In genomic region chr2:232551289-232551688, GRCh38 we compare ENCODE assay signal across 9 cellular contexts. TPM values are rescaled to one million over a fixed set of nuclear protein-coding genes. Genes with fewer than 3 reads are reported as not detected.
DNase-seq lines count a peak whose midpoint lies in the region; ATAC-seq and TF ChIP-seq lines count a peak whose summit lies in the region.
"Had no signal": no experiment of that assay in that cellular context is flagged by ENCODE, and none has a peak within 500 bp of the region (broad histone marks: within the 10 kb centered on the region; RNA-seq: fewer than 3 reads in every experiment).

No MANE protein-coding gene starts in this region.

- H3K36me3 Mint-ChIP-seq in activated T-cell treated with anti-CD3 and anti-CD28 coated beads, Interleukin-2, amount 50 U/mL, for 4 hours (ENCODE audit: insufficient read depth), result peaks cover 37% of the 10 kb centered on the region

- H3K27me3 ChIP-seq in adipocyte (replicated peaks; ENCODE audit: control insufficient read depth, insufficient read depth, low read length), result no peaks in the 10 kb centered on the region
- no peaks in the 10 kb centered on the region for H3K27me3 ChIP-seq in liver (ENCODE audit: control insufficient read depth in 4 of 4, insufficient read depth in 4 of 4, low read length in 3 of 4)
- H3K27me3 ChIP-seq in tibial nerve, result no peaks in the 10 kb centered on the region

- ATAC-seq in activated T-cell treated with anti-CD3 and anti-CD28 coated beads, Interleukin-2, amount 50 U/mL, for 4 hours, result no peak

- TF ChIP-seq POLR2A in tibial nerve (IDR thresholded peaks at IDR 0.05), result no peak

- H3K4me3 Mint-ChIP-seq in activated T-cell treated with anti-CD3 and anti-CD28 coated beads, Interleukin-2, amount 50 U/mL, for 4 hours, result peak overlapping the region; percentile 99

- H3K4me1 Mint-ChIP-seq in activated T-cell treated with anti-CD3 and anti-CD28 coated beads, Interleukin-2, amount 50 U/mL, for 4 hours (ENCODE audit: low read depth), result peaks cover 77% of the 10 kb centered on the region

- peaks cover 14% of the 10 kb centered on the region for H3K4me1 ChIP-seq in adipocyte (ENCODE audit: control insufficient read depth, insufficient read depth, low read length)
- H3K4me1 ChIP-seq in liver (ENCODE audit: control insufficient read depth in 4 of 4, insufficient read depth in 4 of 4, low read length in 3 of 4), result peaks cover 2 to 26% (median 14%) of the 10 kb centered on the region in 4 donors
- peaks cover 0 to 53% (median 7%) of the 10 kb centered on the region in 4 donors for H3K4me1 ChIP-seq in tibial nerve

- peak overlapping the region; percentile 90 for H3K4me3 ChIP-seq in adipocyte (ENCODE audit: low read length)
- H3K4me3 ChIP-seq in liver (ENCODE audit: low read depth in 1 of 3, low read length in 3 of 3), result peak overlapping the region; percentile 83 to 94 (median 87)
- peak overlapping the region; percentile 79 to 98 (median 86) for H3K4me3 ChIP-seq in tibial nerve

- H3K36me3 ChIP-seq in adipocyte (ENCODE audit: control insufficient read depth, insufficient read depth, low read length, severe bottlenecking), result peaks cover 10% of the 10 kb centered on the region
- H3K36me3 ChIP-seq in liver (ENCODE audit: control insufficient read depth in 4 of 4, insufficient read depth in 3 of 4, low read depth in 1 of 4, low read length in 3 of 4), result peaks cover 0 to 10% (median 1%) of the 10 kb centered on the region in 4 donors
- H3K36me3 ChIP-seq in tibial nerve, result peaks cover 0 to 27% (median 0%) of the 10 kb centered on the region in 3 donors

- H3K27me3 Mint-ChIP-seq in activated T-cell treated with anti-CD3 and anti-CD28 coated beads, Interleukin-2, amount 50 U/mL, for 4 hours (ENCODE audit: low read depth), result no peaks in the 10 kb centered on the region

- TF ChIP-seq CTCF in liver (IDR thresholded peaks at IDR 0.05; ENCODE audit: low read depth, low read length, missing input control) (no peak), tibial nerve (IDR thresholded peaks at IDR 0.05) (no peak)

- peak overlapping the region; percentile 95 to 99 for H3K27ac ChIP-seq in liver (ENCODE audit: low read depth in 1 of 2, low read length in 2 of 2)
- H3K27ac ChIP-seq in tibial nerve, result peak overlapping the region; percentile 91 to 99 (median 96)

- no peak for TF ChIP-seq EP300 in tibial nerve (IDR thresholded peaks at IDR 0.05)

- TF ChIP-seq RAD21 in liver (IDR thresholded peaks at IDR 0.05), result no peak

- peaks cover 5% of the 10 kb centered on the region for H3K9me3 Mint-ChIP-seq in activated T-cell treated with anti-CD3 and anti-CD28 coated beads, Interleukin-2, amount 50 U/mL, for 4 hours

- WGBS in liver, result 28% methylated on average over 10 of the region's 10 CpGs
- WGBS in tibial nerve, 2 donors, result 28 to 32% methylated on average over 10 of the region's 10 CpGs

- H3K9ac ChIP-seq in adipocyte (ENCODE audit: low read length) (peak overlapping the region; percentile 98), liver (ENCODE audit: low read depth in 1 of 2, low read length in 2 of 2) (peak overlapping the region; percentile 39 to 90)

- H3K9me3 ChIP-seq in adipocyte (ENCODE audit: control insufficient read depth, low read length), result no peaks in the 10 kb centered on the region
- no peaks in the 10 kb centered on the region for H3K9me3 ChIP-seq in liver (ENCODE audit: control insufficient read depth in 4 of 4, low read length in 3 of 4)
- H3K9me3 ChIP-seq in tibial nerve, result peaks cover 0 to 4% (median 0%) of the 10 kb centered on the region in 4 donors

- no peak for DNase-seq in activated T-cell treated with anti-CD3 and anti-CD28 coated beads, Interleukin-2, amount 50 U/mL, for 4 hours
- DNase-seq in activated T-cell treated with anti-CD3 and anti-CD28 coated beads, Interleukin-2, amount 50 U/mL, for 48 hours, result no peak
- peak; percentile 39 for DNase-seq in adipocyte (ENCODE audit: low read depth)
- DNase-seq in tibial nerve (ENCODE audit: low spot score in 2 of 2), result no peak
- DNase-seq in ureter (ENCODE audit: low spot score), result no peak
- no peak for DNase-seq in KG1 (lab: John Stamatoyannopoulos, UW)
- no peak for DNase-seq in mucosa of gallbladder (ENCODE audit: low spot score)

TF ChIP-seq in liver, 16 proteins besides CTCF, POLR2A, EP300 and RAD21:
- no peak for TF ChIP-seq NR2F2 (IDR thresholded peaks at IDR 0.05)
TF ChIP-seq in liver: peak in this region for 0.

RNA-seq across cellular contexts. Expression of gene EIF4E2, which starts 0.8 kb away (rescaled TPM):
- 10 to 100 TPM; 67.8 to 77.2 (median 76.9) TPM for total RNA-seq in activated T-cell treated with anti-CD3 and anti-CD28 coated beads, Interleukin-2, amount 50 U/mL, for 4 hours
- 10 to 100 TPM; 30.0 to 46.9 TPM for total RNA-seq in liver
- 10 to 100 TPM; 44.6 to 46.3 TPM for polyA plus RNA-seq in liver
- total RNA-seq in tibial nerve, result 10 to 100 TPM; 23.8 to 38.5 (median 27.8) TPM
- total RNA-seq in ureter, result 49.1 TPM
- 65.5 TPM for total RNA-seq in mucosa of gallbladder

RNA-seq across cellular contexts. Expression of gene TIGD1, which starts 0.9 kb away (rescaled TPM):
- total RNA-seq in activated T-cell treated with anti-CD3 and anti-CD28 coated beads, Interleukin-2, amount 50 U/mL, for 4 hours, result 10 to 100 TPM; 10.5 to 11.7 (median 11.5) TPM
- total RNA-seq in liver (1 to 10 TPM; 1.8 to 3.0 TPM), tibial nerve (1 to 10 TPM; 2.4 to 5.3 (median 4.2) TPM), ureter (7.9 TPM), mucosa of gallbladder (4.6 TPM)
- 1 to 10 TPM in 1 of 2 donors, under 1 TPM in 1; 0.50 to 1.6 TPM for polyA plus RNA-seq in liver

RNA-seq across cellular contexts. Expression of gene CHRNG, which starts 11.8 kb away (rescaled TPM):
- total RNA-seq in activated T-cell treated with anti-CD3 and anti-CD28 coated beads, Interleukin-2, amount 50 U/mL, for 4 hours, result not detected
- total RNA-seq in liver (not detected), tibial nerve (not detected), ureter (not detected), mucosa of gallbladder (not detected)
- not detected for polyA plus RNA-seq in liver
- total RNA-seq: T-helper 2 cell treated with Interferon-gamma antibody and Interleukin-4, amounts not matched to agents 100 ng/mL and 5 ng/mL, for 36 hours had no signal

RNA-seq across cellular contexts. Expression of gene CHRND, which starts 25.3 kb away (rescaled TPM):
- not detected for total RNA-seq in activated T-cell treated with anti-CD3 and anti-CD28 coated beads, Interleukin-2, amount 50 U/mL, for 4 hours
- not detected for total RNA-seq in liver
- not detected for polyA plus RNA-seq in liver
- total RNA-seq in tibial nerve, result not detected
- total RNA-seq in ureter, result not detected
- total RNA-seq in mucosa of gallbladder, result not detected
- total RNA-seq: T-helper 2 cell treated with Interferon-gamma antibody and Interleukin-4, amounts not matched to agents 100 ng/mL and 5 ng/mL, for 36 hours had no signal

RNA-seq across cellular contexts. Expression of gene PRSS56, which starts 31.1 kb away (rescaled TPM):
- total RNA-seq in activated T-cell treated with anti-CD3 and anti-CD28 coated beads, Interleukin-2, amount 50 U/mL, for 4 hours, result not detected
- total RNA-seq in liver, result not detected
- polyA plus RNA-seq in liver, result under 1 TPM in 1 of 2 donors, not detected in 1; 0.02 TPM
- not detected for total RNA-seq in tibial nerve
- total RNA-seq in ureter, result not detected
- not detected for total RNA-seq in mucosa of gallbladder
- total RNA-seq: T-helper 2 cell treated with Interferon-gamma antibody and Interleukin-4, amounts not matched to agents 100 ng/mL and 5 ng/mL, for 36 hours had no signal
